In the genomic region with DNA sequence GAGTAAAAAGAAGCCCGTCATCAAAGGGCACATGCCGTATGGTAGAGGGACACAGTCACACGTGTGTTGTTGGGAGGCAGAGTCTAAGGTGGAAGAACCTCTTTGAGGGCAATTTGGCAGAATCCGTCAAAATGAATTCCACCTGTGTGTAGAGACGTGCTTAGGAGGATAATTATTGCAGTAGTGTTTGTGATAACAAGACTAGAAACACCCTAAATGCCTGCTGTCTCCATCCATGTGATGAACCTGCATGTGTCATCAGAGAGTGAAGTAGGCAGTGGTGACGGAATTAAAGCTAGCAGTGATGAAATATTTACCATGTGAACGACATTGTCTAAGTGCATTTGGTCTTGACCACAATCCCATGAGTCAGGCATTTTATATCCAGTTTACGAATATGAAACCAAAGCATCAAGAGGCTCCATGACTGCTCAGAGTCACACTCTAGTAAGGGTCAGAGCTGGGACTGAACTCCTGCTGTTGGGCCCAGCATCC, we compare ENCODE assay signal across 1 cellular context.
TF ChIP-seq lines count a peak whose summit lies in the region.

No MANE protein-coding gene starts in this region.

TF ChIP-seq in HEK293, 187 proteins besides CTCF, POLR2A, EP300 and RAD21 (continued from another document):
- TF ChIP-seq ZNF561 (tag by site-specific recombination; IDR thresholded peaks at IDR 0.05; ENCODE audit: borderline replicate concordance), result no peak
- TF ChIP-seq ZNF521 (tag by site-specific recombination; IDR thresholded peaks at IDR 0.05), result no peak
- no peak for TF ChIP-seq ZNF623 (tag by site-specific recombination; IDR thresholded peaks at IDR 0.05)
- TF ChIP-seq ZNF184 (tag by site-specific recombination; IDR thresholded peaks at IDR 0.05), result peak; percentile 36; the same call in 1 of the 2 replicates
- TF ChIP-seq ZNF660 (tag by site-specific recombination; IDR thresholded peaks at IDR 0.05), result no peak
- no peak for TF ChIP-seq ZSCAN23 (tag by site-specific recombination; IDR thresholded peaks at IDR 0.05)
- no peak for TF ChIP-seq ZNF558 (tag by site-specific recombination; IDR thresholded peaks at IDR 0.05)
- TF ChIP-seq OSR2 (tag by site-specific recombination; IDR thresholded peaks at IDR 0.05), result 0 out of 2 replicates have a peak, but pooled peaks have one; percentile 18
- no peak for TF ChIP-seq ZFP3 (tag by site-specific recombination; IDR thresholded peaks at IDR 0.05; ENCODE audit: low read depth)
- TF ChIP-seq, protein P1, sequence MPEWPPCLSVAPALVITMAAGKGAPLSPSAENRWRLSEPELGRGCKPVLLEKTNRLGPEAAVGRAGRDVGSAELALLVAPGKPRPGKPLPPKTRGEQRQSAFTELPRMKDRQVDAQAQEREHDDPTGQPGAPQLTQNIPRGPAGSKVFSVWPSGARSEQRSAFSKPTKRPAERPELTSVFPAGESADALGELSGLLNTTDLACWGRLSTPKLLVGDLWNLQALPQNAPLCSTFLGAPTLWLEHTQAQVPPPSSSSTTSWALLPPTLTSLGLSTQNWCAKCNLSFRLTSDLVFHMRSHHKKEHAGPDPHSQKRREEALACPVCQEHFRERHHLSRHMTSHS (tag by site-specific recombination; IDR thresholded peaks at IDR 0.05), result no peak
- TF ChIP-seq ZNF341 (tag by site-specific recombination; IDR thresholded peaks at IDR 0.05; ENCODE audit: low read depth), result no peak
- 0 out of 2 replicates have a peak, but pooled peaks have one; percentile 43 for TF ChIP-seq ZEB2 (tag by site-specific recombination; IDR thresholded peaks at IDR 0.05)
- no peak for TF ChIP-seq ZNF830 (tag by site-specific recombination; IDR thresholded peaks at IDR 0.05; ENCODE audit: low read depth)
- TF ChIP-seq ZNF37A (tag by site-specific recombination; IDR thresholded peaks at IDR 0.05), result no peak
- TF ChIP-seq, protein P2, sequence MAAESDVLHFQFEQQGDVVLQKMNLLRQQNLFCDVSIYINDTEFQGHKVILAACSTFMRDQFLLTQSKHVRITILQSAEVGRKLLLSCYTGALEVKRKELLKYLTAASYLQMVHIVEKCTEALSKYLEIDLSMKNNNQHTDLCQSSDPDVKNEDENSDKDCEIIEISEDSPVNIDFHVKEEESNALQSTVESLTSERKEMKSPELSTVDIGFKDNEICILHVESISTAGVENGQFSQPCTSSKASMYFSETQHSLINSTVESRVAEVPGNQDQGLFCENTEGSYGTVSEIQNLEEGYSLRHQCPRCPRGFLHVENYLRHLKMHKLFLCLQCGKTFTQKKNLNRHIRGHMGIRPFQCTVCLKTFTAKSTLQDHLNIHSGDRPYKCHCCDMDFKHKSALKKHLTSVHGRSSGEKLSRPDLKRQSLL (tag by site-specific recombination; IDR thresholded peaks at IDR 0.05), result no peak
- no peak for TF ChIP-seq ZXDB (tag by site-specific recombination; IDR thresholded peaks at IDR 0.05)
- TF ChIP-seq ZNF292 (tag by site-specific recombination; IDR thresholded peaks at IDR 0.05; ENCODE audit: borderline replicate concordance, low read depth), result no peak
- no peak for TF ChIP-seq ZNF785 (tag by site-specific recombination; IDR thresholded peaks at IDR 0.05)
- no peak for TF ChIP-seq WT1 (tag by site-specific recombination; IDR thresholded peaks at IDR 0.05)
- no peak for TF ChIP-seq HOXD13 (CRISPR knock-in tag; IDR thresholded peaks at IDR 0.05; ENCODE audit: borderline replicate concordance)
- no peak for TF ChIP-seq ZNF514 (tag by site-specific recombination; IDR thresholded peaks at IDR 0.05)
- TF ChIP-seq GLIS2 (tag by site-specific recombination; IDR thresholded peaks at IDR 0.05), result no peak
